Comparison of ENCODE assay signal across 27 cellular contexts in the genomic region with DNA sequence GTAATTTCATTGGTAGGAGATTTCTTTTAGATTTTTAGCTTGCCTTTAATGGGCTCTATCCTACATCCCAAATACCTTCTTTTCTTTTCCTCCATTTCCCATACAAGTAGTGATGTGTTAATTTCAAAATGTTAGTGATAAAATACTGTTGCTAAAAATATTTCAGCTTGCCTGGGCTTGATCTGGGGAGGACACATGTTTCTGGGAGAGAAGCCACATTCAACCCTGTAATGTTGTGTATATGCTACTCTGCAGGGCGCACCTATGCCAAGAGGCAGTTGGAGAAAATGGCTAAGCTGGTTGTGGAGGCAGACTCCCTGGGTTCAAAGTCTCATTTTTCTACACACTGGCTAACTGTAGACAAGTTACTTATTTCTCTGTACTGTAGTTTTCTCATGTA. TPM values are rescaled to one million over a fixed set of nuclear protein-coding genes. Genes with fewer than 3 reads are reported as not detected.
"Had no signal": no experiment of that assay in that cellular context is flagged by ENCODE, and none has a peak within 500 bp of the region (broad histone marks: within the 10 kb centered on the region; RNA-seq: fewer than 3 reads in every experiment).

No MANE protein-coding gene starts in this region.

- H3K27me3 ChIP-seq: neural progenitor cell, right atrium auricular region, stomach, thyroid gland, vagina had no signal

- H3K4me1 Mint-ChIP-seq: immature natural killer cell; naive thymus-derived CD4-positive, alpha-beta T cell; neural progenitor cell; stimulated activated effector memory CD8-positive, alpha-beta T cell treated with anti-CD3 and anti-CD28 coated beads, Interleukin-12 subunit alpha, Interleukin-12 subunit beta, amount 100 ng/mL, for 72 hours had no signal

- H3K9me3 ChIP-seq: mucosa of descending colon, right atrium auricular region, stomach, thyroid gland, vagina had no signal

- H3K27me3 Mint-ChIP-seq: progenitor cell of endocrine pancreas had no signal

- H3K36me3 ChIP-seq: neural progenitor cell, right atrium auricular region, stomach, thyroid gland had no signal

- ATAC-seq: left ventricle myocardium superior; mucosa of descending colon; naive thymus-derived CD4-positive, alpha-beta T cell; sciatic nerve; stimulated activated effector memory CD8-positive, alpha-beta T cell treated with anti-CD3 and anti-CD28 coated beads, Interleukin-12 subunit alpha, Interleukin-12 subunit beta, amount 100 ng/mL, for 72 hours had no signal

- H3K27ac Mint-ChIP-seq: immature natural killer cell; mesothelial cell of epicardium; nephron; neural progenitor cell; stimulated activated effector memory CD8-positive, alpha-beta T cell treated with anti-CD3 and anti-CD28 coated beads, Interleukin-12 subunit alpha, Interleukin-12 subunit beta, amount 100 ng/mL, for 72 hours had no signal

- H3K36me3 Mint-ChIP-seq: immature natural killer cell; stimulated activated effector memory CD8-positive, alpha-beta T cell treated with anti-CD3 and anti-CD28 coated beads, Interleukin-12 subunit alpha, Interleukin-12 subunit beta, amount 100 ng/mL, for 72 hours had no signal

- H3K4me1 ChIP-seq: neural progenitor cell, parathyroid adenoma, right atrium auricular region, stomach, thyroid gland, vagina had no signal

- H3K4me3 Mint-ChIP-seq: immature natural killer cell; mesothelial cell of epicardium; naive thymus-derived CD4-positive, alpha-beta T cell; nephron; neural progenitor cell; stimulated activated effector memory CD8-positive, alpha-beta T cell treated with anti-CD3 and anti-CD28 coated beads, Interleukin-12 subunit alpha, Interleukin-12 subunit beta, amount 100 ng/mL, for 72 hours had no signal

- H3K4me3 ChIP-seq: coronary artery, lung, mucosa of descending colon, neural progenitor cell, right atrium auricular region, stomach, thyroid gland, vagina had no signal

- DNase-seq: dermis blood vessel endothelial cell; effector memory CD4-positive, alpha-beta T cell; foreskin melanocyte; hypothalamus; immature natural killer cell; islet precursor cell; left ventricle myocardium superior; mesenchymal stem cell; mucosa of descending colon; naive thymus-derived CD4-positive, alpha-beta T cell; stimulated activated CD4-positive, alpha-beta T cell treated with anti-CD3 and anti-CD28 coated beads, Interleukin-2, amount 100 ng/mL, for 24 hours; stimulated activated CD4-positive, alpha-beta T cell treated with anti-CD3 and anti-CD28 coated beads, Interleukin-4, amount 100 ng/mL, for 24 hours; stimulated activated naive CD4-positive, alpha-beta T cell treated with Interleukin-2 at 50 U/mL for 16 hours; stomach; thyroid gland; trophoblast cell had no signal

- H3K27ac ChIP-seq: coronary artery, neural progenitor cell, parathyroid adenoma, right atrium auricular region, stomach, thyroid gland, vagina had no signal

RNA-seq across cellular contexts. Expression of a gene that starts 26.3 kb away (rescaled TPM):
- total RNA-seq: naive thymus-derived CD4-positive, alpha-beta T cell had no signal
